Comparison of ENCODE assay signal across 27 cellular contexts in the genomic region with DNA sequence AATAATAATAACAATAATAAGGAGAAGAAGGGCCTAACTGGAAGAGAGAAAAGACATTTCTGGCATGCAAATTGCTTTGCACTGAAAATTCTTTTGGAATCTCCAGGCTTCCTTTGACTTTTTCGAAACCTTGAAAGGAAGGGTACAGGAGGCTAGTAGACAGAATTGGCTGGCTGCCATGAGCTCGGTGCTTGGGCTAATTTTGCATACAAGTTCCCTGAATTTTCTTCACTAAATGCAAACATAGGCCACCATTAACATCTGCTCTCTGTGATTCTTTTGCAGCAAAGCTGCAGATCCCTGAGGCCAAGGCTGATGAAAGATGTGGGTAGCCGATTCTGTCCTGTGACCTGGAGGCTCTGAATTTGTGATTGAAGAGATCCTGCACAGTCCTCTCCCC.
DNase-seq lines count a peak whose midpoint lies in the region; ATAC-seq and TF ChIP-seq lines count a peak whose summit lies in the region.
"Had no signal": no experiment of that assay in that cellular context is flagged by ENCODE, and none has a peak within 500 bp of the region (broad histone marks: within the 10 kb centered on the region; RNA-seq: fewer than 3 reads in every experiment).

No MANE protein-coding gene starts in this region.

- H2BK15ac ChIP-seq in neuronal stem cell (ENCODE audit: low read length), result no peak overlapping the region

- peak overlapping the region; percentile 15 for H3K18ac ChIP-seq in neuronal stem cell (ENCODE audit: low read length)

- no peaks in the 10 kb centered on the region for H3K27me3 ChIP-seq in SJCRH30
- H3K27me3 ChIP-seq in neuronal stem cell (ENCODE audit: control insufficient read depth in 3 of 3, insufficient read depth in 3 of 3, low read depth in 1 of 3, low read length in 3 of 3), result no peaks in the 10 kb centered on the region
- H3K27me3 ChIP-seq: tibial nerve had no signal

- no peak overlapping the region for H3K9ac ChIP-seq in neuronal stem cell (ENCODE audit: low read depth, low read length, poor library complexity)

- no peaks in the 10 kb centered on the region for H3K79me1 ChIP-seq in neuronal stem cell (ENCODE audit: low read depth, low read length)

- H2BK12ac ChIP-seq in neuronal stem cell (ENCODE audit: low read length), result no peak overlapping the region

- no peak overlapping the region for H3K23ac ChIP-seq in neuronal stem cell (ENCODE audit: low read depth, low read length, poor library complexity)

- H2BK5ac ChIP-seq in neuronal stem cell (ENCODE audit: low read length), result no peak overlapping the region

- H3K9me3 Mint-ChIP-seq in natural killer cell, result no peaks in the 10 kb centered on the region
- H3K9me3 Mint-ChIP-seq: activated CD8-positive, alpha-beta T cell treated with anti-CD3 and anti-CD28 coated beads for 36 hours; CD8-positive, alpha-beta T cell; naive thymus-derived CD8-positive, alpha-beta T cell had no signal

- H3K9me3 ChIP-seq in SJCRH30 (replicated peaks), result no peaks in the 10 kb centered on the region
- H3K9me3 ChIP-seq in neuronal stem cell (replicated peaks in 1 of 2; ENCODE audit: control insufficient read depth in 2 of 2, insufficient read depth in 1 of 2, low read depth in 1 of 2, low read length in 2 of 2), result no peaks in the 10 kb centered on the region
- H3K9me3 ChIP-seq: HAP-1, pancreas, stomach, tibial nerve had no signal

- no peaks in the 10 kb centered on the region for H3K27me3 Mint-ChIP-seq in natural killer cell (ENCODE audit: low read depth in 2 of 2)
- H3K27me3 Mint-ChIP-seq: activated CD8-positive, alpha-beta T cell treated with anti-CD3 and anti-CD28 coated beads for 36 hours had no signal

- H4K91ac ChIP-seq in neuronal stem cell (ENCODE audit: low read depth, low read length, poor library complexity), result no peak overlapping the region

- H3K4ac ChIP-seq in neuronal stem cell (ENCODE audit: low read length), result no peak overlapping the region

- no peak overlapping the region for H2AFZ ChIP-seq in neuronal stem cell (ENCODE audit: low read length)

- no peak overlapping the region for H3K4me3 Mint-ChIP-seq in natural killer cell
- H3K4me3 Mint-ChIP-seq: activated CD8-positive, alpha-beta T cell treated with anti-CD3 and anti-CD28 coated beads for 36 hours; activated naive CD8-positive, alpha-beta T cell treated with anti-CD3 and anti-CD28 coated beads, Interleukin-2, amount 10 ng/mL, durations not matched to agents 7 days and 5 days; CD8-positive, alpha-beta T cell; IgD-negative memory B cell; naive thymus-derived CD8-positive, alpha-beta T cell; T-helper 1 cell treated with Interleukin-12 subunit alpha and Interleukin-12 subunit beta and Interleukin-4 antibody, amounts not matched to agents 30 μg/mL and 1 μg/mL, for 36 hours had no signal

- peaks cover 55% of the 10 kb centered on the region in 2 donors for H3K4me1 Mint-ChIP-seq in natural killer cell
- H3K4me1 Mint-ChIP-seq: IgD-negative memory B cell had no signal

- H2AK5ac ChIP-seq in neuronal stem cell (ENCODE audit: low read depth, low read length), result no peak overlapping the region

- H3K4me3 ChIP-seq in SJCRH30 (no peak overlapping the region), neuronal stem cell (ENCODE audit: low read length in 2 of 2) (no peak overlapping the region)
- H3K4me3 ChIP-seq: dorsolateral prefrontal cortex, HAP-1, pancreas, SK-N-MC, stomach, tibial nerve had no signal

- intact Hi-C loops in natural killer cell (cut with micrococcal nuclease), result no loop called here

- H3K14ac ChIP-seq in neuronal stem cell (ENCODE audit: low read length), result no peak overlapping the region

- H3K36me3 ChIP-seq in SJCRH30 (no peaks in the 10 kb centered on the region), neuronal stem cell (replicated peaks in 1 of 2; ENCODE audit: control insufficient read depth in 2 of 2, insufficient read depth in 2 of 2, low read length in 2 of 2) (no peaks in the 10 kb centered on the region)
- H3K36me3 ChIP-seq: HAP-1, pancreas, stomach, tibial nerve had no signal

- no peak overlapping the region for H4K8ac ChIP-seq in neuronal stem cell (ENCODE audit: low read depth, low read length)

- H3K27ac Mint-ChIP-seq in natural killer cell, result peak overlapping the region in 1 of 2 donors; percentile 39
- H3K27ac Mint-ChIP-seq: activated CD8-positive, alpha-beta T cell treated with anti-CD3 and anti-CD28 coated beads for 36 hours; activated naive CD8-positive, alpha-beta T cell treated with anti-CD3 and anti-CD28 coated beads, Interleukin-2, amount 10 ng/mL, durations not matched to agents 7 days and 5 days; CD8-positive, alpha-beta T cell; IgD-negative memory B cell; naive thymus-derived CD8-positive, alpha-beta T cell; T-helper 1 cell treated with Interleukin-12 subunit alpha and Interleukin-12 subunit beta and Interleukin-4 antibody, amounts not matched to agents 30 μg/mL and 1 μg/mL, for 36 hours had no signal

- WGBS in neuronal stem cell (ENCODE audit: extremely low coverage in 2 of 2, insufficient read length in 2 of 2, insufficient replicate concordance in 1 of 2), 2 donors, result no CpG with 5 or more reads among the region's 3 CpGs

- ATAC-seq in natural killer cell, result no peak
- ATAC-seq: activated CD8-positive, alpha-beta T cell treated with anti-CD3 and anti-CD28 coated beads for 36 hours; CD8-positive, alpha-beta T cell; naive thymus-derived CD8-positive, alpha-beta T cell; pancreas; right cardiac atrium had no signal

- H3K27ac ChIP-seq in SJCRH30 (peak overlapping the region; percentile 69), neuronal stem cell (replicated peaks; ENCODE audit: low read length) (no peak overlapping the region)
- H3K27ac ChIP-seq: pancreas, SK-N-MC had no signal

- DNase-seq in NCI-H1694 treated with DMSO at 0.1 percent for 48 hours (lab: John Stamatoyannopoulos, UW) (peak; percentile 3), NCI-H1694 (lab: John Stamatoyannopoulos, UW) (no peak), DMS 273 treated with DMSO at 0.1 percent for 48 hours (lab: John Stamatoyannopoulos, UW) (peak; percentile 20), SJCRH30 (peak; percentile 35 to 54), neuronal stem cell (ENCODE audit: low spot score) (no peak), SIG-M5 treated with dmso at 0.1 percent for 504 hours (lab: John Stamatoyannopoulos, UW; ENCODE audit: unreplicated experiment) (no peak), natural killer cell (no peak)
- DNase-seq in activated CD4-positive, alpha-beta T cell treated with anti-CD3 and anti-CD28 coated beads, Interleukin-2, amount 50 U/mL, for 4 hours, result no peak
- DNase-seq: activated CD4-positive, alpha-beta T cell treated with anti-CD3 and anti-CD28 coated beads for 1 hour; activated CD8-positive, alpha-beta T cell treated with anti-CD3 and anti-CD28 coated beads for 36 hours; activated naive CD8-positive, alpha-beta T cell treated with anti-CD3 and anti-CD28 coated beads, Interleukin-2, amount 10 ng/mL, durations not matched to agents 7 days and 5 days; CD8-positive, alpha-beta T cell; dorsolateral prefrontal cortex; midbrain; naive thymus-derived CD8-positive, alpha-beta T cell; NCI-H1048; NCI-H2081; NCI-H510A treated with DMSO at 0.1 percent for 48 hours; pancreas; stimulated activated CD4-positive, alpha-beta T cell treated with anti-CD3 and anti-CD28 coated beads, Interleukin-2, amount 100 ng/mL, for 24 hours; stomach had no signal

- H3K36me3 Mint-ChIP-seq in natural killer cell, result no peaks in the 10 kb centered on the region
- H3K36me3 Mint-ChIP-seq: activated naive CD8-positive, alpha-beta T cell treated with anti-CD3 and anti-CD28 coated beads, Interleukin-2, amount 10 ng/mL, durations not matched to agents 7 days and 5 days; CD8-positive, alpha-beta T cell; IgD-negative memory B cell; naive thymus-derived CD8-positive, alpha-beta T cell had no signal

- H3K4me1 ChIP-seq in SJCRH30 (peaks cover 44% of the 10 kb centered on the region), neuronal stem cell (ENCODE audit: control insufficient read depth in 2 of 2, insufficient read depth in 1 of 2, low read depth in 1 of 2, low read length in 2 of 2) (peaks cover 13 to 26% of the 10 kb centered on the region in 2 donors)
- H3K4me1 ChIP-seq: HAP-1, pancreas had no signal

- H2BK120ac ChIP-seq in neuronal stem cell (ENCODE audit: low read depth, low read length), result no peak overlapping the region

- no peak for TF ChIP-seq CTCF in natural killer cell (IDR thresholded peaks at IDR 0.05)

- H3K4me2 ChIP-seq in neuronal stem cell (ENCODE audit: insufficient read depth, low read length, poor library complexity, severe bottlenecking), result no peak overlapping the region

Comparison
In these comparisons a context has a peak if more than half of its experiments do, and no peak if none do; other contexts are left out.
1. DNase-seq: peak in NCI-H1694 treated with DMSO at 0.1 percent for 48 hours (single experiment), DMS 273 treated with DMSO at 0.1 percent for 48 hours (single experiment) and SJCRH30 (2 of 2); none in NCI-H1694 (single experiment), neuronal stem cell (single experiment), SIG-M5 treated with dmso at 0.1 percent for 504 hours (single experiment), natural killer cell (single experiment) and activated CD4-positive, alpha-beta T cell treated with anti-CD3 and anti-CD28 coated beads, Interleukin-2, amount 50 U/mL, for 4 hours (0 of 2).